In genomic region chr1:56938636-56939035, GRCh38 we compare ENCODE assay signal across 7 cellular contexts. TPM values are rescaled to one million over a fixed set of nuclear protein-coding genes. Genes with fewer than 3 reads are reported as not detected.
"Had no signal": no experiment of that assay in that cellular context is flagged by ENCODE, and none has a peak within 500 bp of the region (broad histone marks: within the 10 kb centered on the region; RNA-seq: fewer than 3 reads in every experiment).

No MANE protein-coding gene starts in this region.

- H3K9me3 Mint-ChIP-seq: GM23338, H9 had no signal

- H3K4me3 ChIP-seq: GM23338, K562 had no signal

- H3K27ac Mint-ChIP-seq: GM23338, H9 had no signal

- H3K4me3 Mint-ChIP-seq: GM23338, H9 had no signal

- DNase-seq: H9, HCEC 1CT, IMR-90 had no signal

- ATAC-seq: K562 had no signal

RNA-seq across cellular contexts. Expression of gene C8B, which starts 27.2 kb away (rescaled TPM):
- total RNA-seq: GM23338, H1, H9, HT-29, IMR-90, K562 had no signal
